Comparison of ENCODE assay signal across 10 cellular contexts in the genomic region with DNA sequence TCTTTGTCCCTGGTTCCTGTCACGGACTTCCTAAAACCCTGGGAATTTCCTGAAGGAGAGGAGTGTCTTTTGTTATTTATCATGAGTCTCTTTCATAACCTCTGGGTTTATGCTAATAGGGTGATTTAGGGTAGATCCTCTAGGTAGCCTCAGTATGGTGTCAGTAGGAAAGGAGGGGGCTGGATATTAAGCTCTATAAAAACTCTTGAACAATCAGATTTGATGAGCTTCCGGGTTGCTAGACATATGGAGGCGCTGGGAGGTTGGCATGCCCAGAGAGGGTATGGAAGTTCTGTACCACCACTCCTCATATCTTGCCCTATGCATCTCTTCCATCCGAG. TPM values are rescaled to one million over a fixed set of nuclear protein-coding genes. Genes with fewer than 3 reads are reported as not detected.
DNase-seq lines count a peak whose midpoint lies in the region; ATAC-seq, FAIRE-seq and TF ChIP-seq lines count a peak whose summit lies in the region.
"Had no signal": no experiment of that assay in that cellular context is flagged by ENCODE, and none has a peak within 500 bp of the region (broad histone marks: within the 10 kb centered on the region; RNA-seq: fewer than 3 reads in every experiment).

No MANE protein-coding gene starts in this region.

- POLR2A ChIA-PET in A549 (lab: Yijun Ruan, JAX), result interaction anchor here (1.4 kb wide), 1 partner anchor 16 kb away, joined by 5 read pairs; a partner anchor contains a TSS

- no peak overlapping the region for H3K9ac ChIP-seq in HUES6 (ENCODE audit: low read length)
- H3K9ac ChIP-seq in mucosa of stomach (ENCODE audit: low read length), result peak overlapping the region; percentile 76

- H3K9me3 ChIP-seq in A549 (0 out of 3 replicates have a peak, but pooled peaks cover 5% of the 10 kb centered on the region), HUES6 (ENCODE audit: control insufficient read depth, insufficient read depth, low read depth, low read length) (no peaks in the 10 kb centered on the region), mucosa of stomach (ENCODE audit: control insufficient read depth, low read length) (no peaks in the 10 kb centered on the region)

- no peak for DNase-seq in A549 (ENCODE audit: low read depth in 1 of 2, low spot score in 1 of 2)
- DNase-seq in dorsolateral prefrontal cortex, result no peak
- no peak for DNase-seq in NCI-H1930 (lab: John Stamatoyannopoulos, UW)
- no peak for DNase-seq in HTR-8/SVneo (ENCODE audit: insufficient read length, low spot score)
- DNase-seq: NCI-H446 treated with DMSO at 0.1 percent for 48 hours had no signal

- TF ChIP-seq CTCF in A549 (IDR thresholded peaks at IDR 0.05) (no peak), dorsolateral prefrontal cortex (IDR thresholded peaks at IDR 0.05 in 54 of 56, conservative IDR thresholded peaks at IDR 0.05 in 2 of 56; ENCODE audit: low read depth in 1 of 56, partially characterized antibody in 56 of 56) (no peak)

- ATAC-seq in A549 (peak; percentile 57 to 59; a peak in 4 of 6 replicates), HG03565 (IDR thresholded peaks at IDR 0.05; ENCODE audit: unreplicated experiment) (no peak), HG03457 (IDR thresholded peaks at IDR 0.05; ENCODE audit: unreplicated experiment) (no peak)

- intact Hi-C loops in dorsolateral prefrontal cortex (cut with DNase I), result no loop called here

- CTCF ChIA-PET in A549 (lab: Yijun Ruan, JAX), result interaction anchor here (2.1 kb wide), 1 partner anchor 12 kb away, joined by 10 read pairs; no protein-coding TSS in a partner anchor

- TF ChIP-seq RAD21 in A549 (conservative IDR thresholded peaks at IDR 0.05 in 1 of 2, IDR thresholded peaks at IDR 0.05 in 1 of 2), result no peak

- H3K27me3 ChIP-seq in HUES6 (ENCODE audit: control insufficient read depth, insufficient read depth, low read length) (no peaks in the 10 kb centered on the region), dorsolateral prefrontal cortex (no peaks in the 10 kb centered on the region), mucosa of stomach (ENCODE audit: control insufficient read depth, insufficient read depth, low read length) (no peaks in the 10 kb centered on the region)

- H3K27ac ChIP-seq in A549 (peak overlapping the region; percentile 67 to 85), HUES6 (ENCODE audit: low read depth, low read length) (no peak overlapping the region), dorsolateral prefrontal cortex (peak overlapping the region in 5 of 59 donors; percentile 35 to 58 (median 55))

- WGBS in A549 (ENCODE audit: missing lambda C conversion rate), result 60% methylated on average over 4 of the region's 4 CpGs

- no peak for TF ChIP-seq POLR2A in A549 (IDR thresholded peaks at IDR 0.05; ENCODE audit: low read length)

- no peaks in the 10 kb centered on the region for H3K36me3 ChIP-seq in HUES6 (ENCODE audit: control insufficient read depth, insufficient read depth, low read length)
- no peaks in the 10 kb centered on the region for H3K36me3 ChIP-seq in mucosa of stomach (ENCODE audit: control insufficient read depth, insufficient read depth, low read length)

- peak overlapping the region; percentile 68 for H3K4me2 ChIP-seq in A549

- TF ChIP-seq EP300 in A549 (IDR thresholded peaks at IDR 0.05), result no peak

- FAIRE-seq in A549 (lab: Jason Lieb, UNC) (no peak), HTR-8/SVneo (lab: Jason Lieb, UNC) (no peak)
- FAIRE-seq: endometrium had no signal

- H3K4me3 ChIP-seq in A549, result peak overlapping the region; percentile 41
- peak overlapping the region; percentile 51 for H3K4me3 ChIP-seq in HUES6 (ENCODE audit: low read depth, low read length)
- H3K4me3 ChIP-seq in dorsolateral prefrontal cortex, result peak overlapping the region; percentile 31 to 76 (median 59)
- H3K4me3 ChIP-seq in mucosa of stomach (ENCODE audit: low read length), result peak overlapping the region; percentile 45

- H3K4me1 ChIP-seq in A549 (peaks cover 18% of the 10 kb centered on the region; the same call in 1 of the 3 replicates), HUES6 (ENCODE audit: control insufficient read depth, insufficient read depth, low read length) (peaks cover 17% of the 10 kb centered on the region), mucosa of stomach (ENCODE audit: control insufficient read depth, insufficient read depth, low read length) (peaks cover 4% of the 10 kb centered on the region)

TF ChIP-seq in A549, 52 proteins besides CTCF, POLR2A, EP300 and RAD21:
- TF ChIP-seq HOXB13 (CRISPR knock-in tag; IDR thresholded peaks at IDR 0.05; ENCODE audit: low read depth) (no peak), CEBPB (IDR thresholded peaks at IDR 0.05) (no peak), ZSCAN20 (CRISPR knock-in tag; IDR thresholded peaks at IDR 0.05) (no peak), FOSL2 (IDR thresholded peaks at IDR 0.05) (no peak), FOSL2 (CRISPR knock-in tag; IDR thresholded peaks at IDR 0.05) (no peak), PHF8 (IDR thresholded peaks at IDR 0.05; ENCODE audit: borderline replicate concordance, low read depth) (no peak), NFE2L2 (conservative IDR thresholded peaks at IDR 0.05; ENCODE audit: low read length) (no peak)
- TF ChIP-seq, protein P1, sequence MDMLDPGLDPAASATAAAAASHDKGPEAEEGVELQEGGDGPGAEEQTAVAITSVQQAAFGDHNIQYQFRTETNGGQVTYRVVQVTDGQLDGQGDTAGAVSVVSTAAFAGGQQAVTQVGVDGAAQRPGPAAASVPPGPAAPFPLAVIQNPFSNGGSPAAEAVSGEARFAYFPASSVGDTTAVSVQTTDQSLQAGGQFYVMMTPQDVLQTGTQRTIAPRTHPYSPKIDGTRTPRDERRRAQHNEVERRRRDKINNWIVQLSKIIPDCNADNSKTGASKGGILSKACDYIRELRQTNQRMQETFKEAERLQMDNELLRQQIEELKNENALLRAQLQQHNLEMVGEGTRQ (IDR thresholded peaks at IDR 0.05), result no peak

RNA-seq across cellular contexts. Expression of a gene that starts 15.5 kb away (rescaled TPM):
- 105 and 127 TPM in 2 replicates for polyA plus RNA-seq in A549 (2011; rRNA removed)
- 15.0 and 23.1 TPM in 2 replicates for polyA plus RNA-seq in A549 (2012; cell fraction: cytosol; rRNA removed)
- 19.0 and 21.9 TPM in 2 replicates for polyA plus RNA-seq in A549 (2012; cell fraction: nucleus; rRNA removed)
- 40.0 to 55.7 TPM (median 49.9 TPM) in 3 replicates for polyA plus RNA-seq in A549 (2017; fragmentation: RNase III; extraction: RNeasy Plus Mini Kit Qiagen cat#74134 plus additional on column Dnase treatment)
- 210 and 235 TPM in 2 replicates for polyA minus RNA-seq in A549 (2011; rRNA and poly(A)+ RNA removed)
- 10 to 100 TPM; 17.5 to 75.7 (median 38.8) TPM for total RNA-seq in dorsolateral prefrontal cortex

RNA-seq across cellular contexts. Expression of a gene that starts 30.9 kb away (rescaled TPM):
- polyA plus RNA-seq in A549 (2011; rRNA removed) (45.3 and 47.7 TPM in 2 replicates), A549 (2017; fragmentation: RNase III; extraction: RNeasy Plus Mini Kit Qiagen cat#74134 plus additional on column Dnase treatment) (43.1 to 47.6 TPM (median 47.4 TPM) in 3 replicates)
- 12.1 and 13.3 TPM in 2 replicates for polyA plus RNA-seq in A549 (2012; cell fraction: cytosol; rRNA removed)
- polyA plus RNA-seq in A549 (2012; cell fraction: nucleus; rRNA removed), result 4.7 and 5.3 TPM in 2 replicates
- 26.5 and 28.9 TPM in 2 replicates for polyA minus RNA-seq in A549 (2011; rRNA and poly(A)+ RNA removed)
- total RNA-seq in dorsolateral prefrontal cortex, result 10 to 100 TPM; 20.7 to 71.5 (median 37.1) TPM

Comparison
In these comparisons a context has a peak if more than half of its experiments do, and no peak if none do; other contexts are left out.
1. ATAC-seq: peak in A549 (2 of 2); none in HG03565 (single experiment) and HG03457 (single experiment).
2. Peak in every context shown above with its lines, with median percentiles within 50 percentile points of each other: H3K4me3 ChIP-seq.